In genomic region chr1:178124115-178124514, GRCh38 we compare ENCODE assay signal across 1 cellular context.
TF ChIP-seq lines count a peak whose summit lies in the region.

No MANE protein-coding gene starts in this region.

TF ChIP-seq in HEK293, 187 proteins besides CTCF, POLR2A, EP300 and RAD21 (continued from another document):
- TF ChIP-seq, protein P1, sequence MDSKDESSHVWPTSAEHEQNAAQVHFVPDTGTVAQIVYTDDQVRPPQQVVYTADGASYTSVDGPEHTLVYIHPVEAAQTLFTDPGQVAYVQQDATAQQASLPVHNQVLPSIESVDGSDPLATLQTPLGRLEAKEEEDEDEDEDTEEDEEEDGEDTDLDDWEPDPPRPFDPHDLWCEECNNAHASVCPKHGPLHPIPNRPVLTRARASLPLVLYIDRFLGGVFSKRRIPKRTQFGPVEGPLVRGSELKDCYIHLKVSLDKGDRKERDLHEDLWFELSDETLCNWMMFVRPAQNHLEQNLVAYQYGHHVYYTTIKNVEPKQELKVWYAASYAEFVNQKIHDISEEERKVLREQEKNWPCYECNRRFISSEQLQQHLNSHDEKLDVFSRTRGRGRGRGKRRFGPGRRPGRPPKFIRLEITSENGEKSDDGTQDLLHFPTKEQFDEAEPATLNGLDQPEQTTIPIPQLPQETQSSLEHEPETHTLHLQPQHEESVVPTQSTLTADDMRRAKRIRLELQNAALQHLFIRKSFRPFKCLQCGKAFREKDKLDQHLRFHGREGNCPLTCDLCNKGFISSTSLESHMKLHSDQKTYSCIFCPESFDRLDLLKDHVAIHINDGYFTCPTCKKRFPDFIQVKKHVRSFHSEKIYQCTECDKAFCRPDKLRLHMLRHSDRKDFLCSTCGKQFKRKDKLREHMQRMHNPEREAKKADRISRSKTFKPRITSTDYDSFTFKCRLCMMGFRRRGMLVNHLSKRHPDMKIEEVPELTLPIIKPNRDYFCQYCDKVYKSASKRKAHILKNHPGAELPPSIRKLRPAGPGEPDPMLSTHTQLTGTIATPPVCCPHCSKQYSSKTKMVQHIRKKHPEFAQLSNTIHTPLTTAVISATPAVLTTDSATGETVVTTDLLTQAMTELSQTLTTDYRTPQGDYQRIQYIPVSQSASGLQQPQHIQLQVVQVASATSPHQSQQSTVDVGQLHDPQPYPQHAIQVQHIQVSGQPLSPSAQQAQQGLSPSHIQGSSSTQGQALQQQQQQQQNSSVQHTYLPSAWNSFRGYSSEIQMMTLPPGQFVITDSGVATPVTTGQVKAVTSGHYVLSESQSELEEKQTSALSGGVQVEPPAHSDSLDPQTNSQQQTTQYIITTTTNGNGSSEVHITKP (tag by site-specific recombination; IDR thresholded peaks at IDR 0.05) = peak; percentile 10; the same call in 1 of the 2 replicates
- TF ChIP-seq ZNF223 (tag by site-specific recombination; IDR thresholded peaks at IDR 0.05) (no peak), ZSCAN4 (tag by site-specific recombination; IDR thresholded peaks at IDR 0.05) (no peak), ZNF433 (tag by site-specific recombination; IDR thresholded peaks at IDR 0.05; ENCODE audit: low read depth) (no peak)
TF ChIP-seq in HEK293: peak in this region for 1.
